ENCODE assay signal across 20 cellular contexts in genomic region chr5:117859161-117859560, GRCh38.
DNase-seq lines count a peak whose midpoint lies in the region; ATAC-seq and TF ChIP-seq lines count a peak whose summit lies in the region.
"Had no signal": no experiment of that assay in that cellular context is flagged by ENCODE, and none has a peak within 500 bp of the region (broad histone marks: within the 10 kb centered on the region; RNA-seq: fewer than 3 reads in every experiment).

No MANE protein-coding gene starts in this region.

- no peak overlapping the region for H3K27ac ChIP-seq in OCI-LY3 (ENCODE audit: low read length)
- H3K27ac ChIP-seq in CD4-positive, alpha-beta T cell (ENCODE audit: low read depth, low read length), result no peak overlapping the region
- H3K27ac ChIP-seq in dorsolateral prefrontal cortex, result peak overlapping the region in 1 of 59 donors; percentile 21
- H3K27ac ChIP-seq: left ventricle myocardium inferior, SJCRH30 had no signal

- H3K4me2 ChIP-seq in OCI-LY3 (ENCODE audit: low read length), result peak overlapping the region; percentile 10

- POLR2A ChIA-PET in CD4-positive, alpha-beta T cell (lab: Charles Lee), result no interaction called here

- H3K9ac ChIP-seq in OCI-LY3 (ENCODE audit: low read length), result no peak overlapping the region

- no peaks in the 10 kb centered on the region for H3K9me3 ChIP-seq in OCI-LY3 (ENCODE audit: insufficient read depth, low read length)
- no peaks in the 10 kb centered on the region for H3K9me3 ChIP-seq in CD4-positive, alpha-beta T cell (ENCODE audit: control insufficient read depth, low read length)
- H3K9me3 ChIP-seq: left ventricle myocardium inferior, mucosa of descending colon, SJCRH30 had no signal

- peaks cover 13% of the 10 kb centered on the region for H3K9me3 Mint-ChIP-seq in CD4-positive, alpha-beta T cell

- no peaks in the 10 kb centered on the region for H3K36me3 ChIP-seq in OCI-LY3 (replicated peaks; ENCODE audit: low read depth, low read length)
- H3K36me3 ChIP-seq: left ventricle myocardium inferior, SJCRH30 had no signal

- CTCF ChIA-PET in CD4-positive, alpha-beta T cell (lab: Charles Lee), result no interaction called here

- TF ChIP-seq CTCF in OCI-LY3 (IDR thresholded peaks at IDR 0.05; ENCODE audit: low read depth, low read length) (no peak), dorsolateral prefrontal cortex (IDR thresholded peaks at IDR 0.05 in 54 of 56, conservative IDR thresholded peaks at IDR 0.05 in 2 of 56; ENCODE audit: low read depth in 1 of 56, partially characterized antibody in 56 of 56) (no peak)
- TF ChIP-seq CTCF in CD4-positive, alpha-beta T cell (IDR thresholded peaks at IDR 0.05), result no peak

- no peaks in the 10 kb centered on the region for H3K36me3 Mint-ChIP-seq in CD4-positive, alpha-beta T cell (ENCODE audit: low read depth)
- H3K36me3 Mint-ChIP-seq: activated naive CD8-positive, alpha-beta T cell had no signal

- H3K27ac Mint-ChIP-seq in CD4-positive, alpha-beta T cell, result no peak overlapping the region
- H3K27ac Mint-ChIP-seq: activated naive CD8-positive, alpha-beta T cell had no signal

- H3K27me3 Mint-ChIP-seq in CD4-positive, alpha-beta T cell, result no peaks in the 10 kb centered on the region
- H3K27me3 Mint-ChIP-seq: activated naive CD8-positive, alpha-beta T cell had no signal

- ATAC-seq in GM19351 (IDR thresholded peaks at IDR 0.05; ENCODE audit: unreplicated experiment), result peak; percentile 63
- ATAC-seq in HG03432 (IDR thresholded peaks at IDR 0.05; ENCODE audit: unreplicated experiment), result peak; percentile 74
- ATAC-seq in CD4-positive, alpha-beta T cell (ENCODE audit: poor library complexity), result no peak
- ATAC-seq: activated CD4-positive, CD25-positive, alpha-beta regulatory T cell treated with anti-CD3 and anti-CD28 coated beads, Interleukin-2, amount 50 U/mL, for 24 hours; mucosa of descending colon had no signal

- H3K27me3 ChIP-seq in OCI-LY3 (ENCODE audit: low read depth, low read length) (no peaks in the 10 kb centered on the region), dorsolateral prefrontal cortex (no peaks in the 10 kb centered on the region)
- H3K27me3 ChIP-seq in CD4-positive, alpha-beta T cell (ENCODE audit: control insufficient read depth, insufficient read depth, low read length), result no peaks in the 10 kb centered on the region
- H3K27me3 ChIP-seq: SJCRH30 had no signal

- H2AFZ ChIP-seq in OCI-LY3 (ENCODE audit: low read depth, low read length), result no peak overlapping the region

- intact Hi-C loops in CD4-positive, alpha-beta T cell (cut with DNase I, micrococcal nuclease), result no loop called here
- intact Hi-C loops in dorsolateral prefrontal cortex (cut with DNase I), result no loop called here

- no peak overlapping the region for H3K4me3 Mint-ChIP-seq in CD4-positive, alpha-beta T cell
- H3K4me3 Mint-ChIP-seq: activated naive CD8-positive, alpha-beta T cell had no signal

- no peaks in the 10 kb centered on the region for H3K4me1 Mint-ChIP-seq in CD4-positive, alpha-beta T cell (ENCODE audit: low read depth)

- DNase-seq in pons (ENCODE audit: low spot score), result peak; percentile 61
- DNase-seq in CD4-positive, alpha-beta T cell, result no peak
- DNase-seq in NCI-H510A treated with DMSO at 0.1 percent for 48 hours (lab: John Stamatoyannopoulos, UW), result no peak
- no peak for DNase-seq in dorsolateral prefrontal cortex
- DNase-seq in NCI-H1694 (lab: John Stamatoyannopoulos, UW), result no peak
- DNase-seq: activated CD8-positive, alpha-beta memory T cell treated with anti-CD3 and anti-CD28 coated beads for 24 hours; Calu3; head of caudate nucleus; left ventricle myocardium inferior; mucosa of descending colon; NCI-H1092 treated with DMSO at 0.1 percent for 48 hours; NCI-H2107; NCI-H524; SJCRH30; stimulated activated CD4-positive, alpha-beta T cell treated with anti-CD3 and anti-CD28 coated beads, Interleukin-4, amount 100 ng/mL, for 4 hours had no signal

- no peak overlapping the region for H3K4me3 ChIP-seq in OCI-LY3 (ENCODE audit: low read length)
- H3K4me3 ChIP-seq in dorsolateral prefrontal cortex, result no peak overlapping the region
- H3K4me3 ChIP-seq: left ventricle myocardium inferior, mucosa of descending colon, SJCRH30 had no signal

- H4K20me1 ChIP-seq in OCI-LY3 (ENCODE audit: insufficient read depth, low read length), result no peaks in the 10 kb centered on the region

- no peaks in the 10 kb centered on the region for H3K79me2 ChIP-seq in OCI-LY3 (ENCODE audit: low read length)

- H3K4me1 ChIP-seq in OCI-LY3 (ENCODE audit: low read length), result peaks cover 25% of the 10 kb centered on the region
- H3K4me1 ChIP-seq: left ventricle myocardium inferior had no signal
